Comparison of ENCODE assay signal across 33 cellular contexts in the genomic region with DNA sequence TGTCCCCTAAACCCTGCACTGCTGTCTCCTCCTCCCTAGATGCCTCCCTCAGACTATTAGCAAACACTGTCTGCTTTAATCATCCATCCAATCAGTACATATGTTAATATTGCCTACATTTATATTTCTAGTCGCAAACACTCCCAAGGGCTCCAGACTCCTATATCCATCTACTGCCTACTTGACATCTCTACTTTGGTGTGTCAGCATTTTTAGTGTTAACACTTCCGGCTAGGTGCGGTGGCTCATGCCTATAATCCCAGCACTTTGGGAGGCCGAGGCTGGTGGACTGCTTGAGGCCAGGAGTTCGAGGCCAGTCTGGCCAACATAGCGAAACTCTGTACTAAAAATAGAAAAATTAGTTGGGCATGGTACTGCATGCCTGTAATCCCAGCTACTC.
"Had no signal": no experiment of that assay in that cellular context is flagged by ENCODE, and none has a peak within 500 bp of the region (broad histone marks: within the 10 kb centered on the region; RNA-seq: fewer than 3 reads in every experiment).

No MANE protein-coding gene starts in this region.

- H3K4me3 Mint-ChIP-seq: activated CD4-positive, alpha-beta memory T cell treated with anti-CD3 and anti-CD28 coated beads, Interleukin-2, amount 10 ng/mL, durations not matched to agents 7 days and 5 days; activated CD8-positive, alpha-beta memory T cell treated with anti-CD3 and anti-CD28 coated beads, Interleukin-2, amount 10 ng/mL, durations not matched to agents 7 days and 5 days; activated naive CD4-positive, alpha-beta T cell treated with anti-CD3 and anti-CD28 coated beads, Interleukin-2, amount 50 U/mL, for 24 hours had no signal

- H3K9me3 Mint-ChIP-seq: activated CD4-positive, alpha-beta memory T cell treated with anti-CD3 and anti-CD28 coated beads, Interleukin-2, amount 10 ng/mL, durations not matched to agents 7 days and 5 days; activated naive CD4-positive, alpha-beta T cell treated with anti-CD3 and anti-CD28 coated beads, Interleukin-2, amount 50 U/mL, for 24 hours had no signal

- H3K27ac Mint-ChIP-seq: activated CD4-positive, alpha-beta memory T cell treated with anti-CD3 and anti-CD28 coated beads, Interleukin-2, amount 10 ng/mL, durations not matched to agents 7 days and 5 days; activated CD8-positive, alpha-beta memory T cell treated with anti-CD3 and anti-CD28 coated beads, Interleukin-2, amount 10 ng/mL, durations not matched to agents 7 days and 5 days; activated naive CD4-positive, alpha-beta T cell treated with anti-CD3 and anti-CD28 coated beads, Interleukin-2, amount 50 U/mL, for 24 hours had no signal

- H3K4me2 ChIP-seq: KMS-11 had no signal

- H3K27me3 ChIP-seq: adrenal gland, body of pancreas, breast epithelium, Peyer's patch had no signal

- H3K4me1 Mint-ChIP-seq: activated CD8-positive, alpha-beta memory T cell treated with anti-CD3 and anti-CD28 coated beads, Interleukin-2, amount 10 ng/mL, durations not matched to agents 7 days and 5 days had no signal

- ATAC-seq: activated CD8-positive, alpha-beta memory T cell treated with anti-CD3 and anti-CD28 coated beads, Interleukin-2, amount 10 ng/mL, durations not matched to agents 7 days and 5 days; body of pancreas; PC-3 had no signal

- H3K27me3 Mint-ChIP-seq: activated CD4-positive, alpha-beta memory T cell treated with anti-CD3 and anti-CD28 coated beads, Interleukin-2, amount 10 ng/mL, durations not matched to agents 7 days and 5 days; activated CD8-positive, alpha-beta memory T cell treated with anti-CD3 and anti-CD28 coated beads, Interleukin-2, amount 10 ng/mL, durations not matched to agents 7 days and 5 days; activated naive CD4-positive, alpha-beta T cell treated with anti-CD3 and anti-CD28 coated beads, Interleukin-2, amount 50 U/mL, for 24 hours had no signal

- H3K27ac ChIP-seq: adrenal gland, body of pancreas, breast epithelium, KMS-11, Peyer's patch, WERI-Rb-1 had no signal

- DNase-seq: activated CD4-positive, alpha-beta memory T cell treated with anti-CD3 and anti-CD28 coated beads, Interleukin-2, amount 10 ng/mL, durations not matched to agents 7 days and 5 days; activated CD4-positive, alpha-beta T cell treated with anti-CD3 and anti-CD28 coated beads for 1 hour; activated CD4-positive, alpha-beta T cell treated with anti-CD3 and anti-CD28 coated beads for 48 hours; activated CD4-positive, CD25-positive, alpha-beta regulatory T cell; activated CD8-positive, alpha-beta memory T cell treated with anti-CD3 and anti-CD28 coated beads for 24 hours; activated CD8-positive, alpha-beta memory T cell treated with anti-CD3 and anti-CD28 coated beads, Interleukin-2, amount 10 ng/mL, durations not matched to agents 7 days and 5 days; activated CD8-positive, alpha-beta memory T cell treated with anti-CD3 and anti-CD28 coated beads, Interleukin-2, amount 50 U/mL, for 48 hours; activated effector memory CD4-positive, alpha-beta T cell treated with Interleukin-2 at 50 U/mL for 16 hours; activated naive CD4-positive, alpha-beta T cell; activated T-cell treated with anti-CD3 and anti-CD28 coated beads, Interleukin-2, amount 50 U/mL, for 48 hours; adrenal gland; body of pancreas; MM.1S; MV-4-11; NCI-H1092; NCI-H1436 treated with DMSO at 0.1 percent for 48 hours; NCI-H1694 treated with DMSO at 0.1 percent for 48 hours; NCI-H2029; NCI-H510A; NCI-H526; NCI-H748 treated with DMSO at 0.1 percent for 48 hours; NK-92 treated with Interleukin-12 subunit alpha and Interleukin-12 subunit beta, amount 100 ng/mL, for 24 hours; PC-3; Peyer's patch; RPMI8226; SHP77 treated with DMSO at 0.1 percent for 48 hours; SW 1271; T-helper 1 cell; T1000; WERI-Rb-1 had no signal

- H3K9me3 ChIP-seq: adrenal gland, body of pancreas, breast epithelium, Peyer's patch had no signal

- H3K4me3 ChIP-seq: adrenal gland, body of pancreas, breast epithelium, Peyer's patch had no signal

- H3K36me3 ChIP-seq: breast epithelium had no signal
